Comparison of ENCODE assay signal across 38 cellular contexts in the genomic region with DNA sequence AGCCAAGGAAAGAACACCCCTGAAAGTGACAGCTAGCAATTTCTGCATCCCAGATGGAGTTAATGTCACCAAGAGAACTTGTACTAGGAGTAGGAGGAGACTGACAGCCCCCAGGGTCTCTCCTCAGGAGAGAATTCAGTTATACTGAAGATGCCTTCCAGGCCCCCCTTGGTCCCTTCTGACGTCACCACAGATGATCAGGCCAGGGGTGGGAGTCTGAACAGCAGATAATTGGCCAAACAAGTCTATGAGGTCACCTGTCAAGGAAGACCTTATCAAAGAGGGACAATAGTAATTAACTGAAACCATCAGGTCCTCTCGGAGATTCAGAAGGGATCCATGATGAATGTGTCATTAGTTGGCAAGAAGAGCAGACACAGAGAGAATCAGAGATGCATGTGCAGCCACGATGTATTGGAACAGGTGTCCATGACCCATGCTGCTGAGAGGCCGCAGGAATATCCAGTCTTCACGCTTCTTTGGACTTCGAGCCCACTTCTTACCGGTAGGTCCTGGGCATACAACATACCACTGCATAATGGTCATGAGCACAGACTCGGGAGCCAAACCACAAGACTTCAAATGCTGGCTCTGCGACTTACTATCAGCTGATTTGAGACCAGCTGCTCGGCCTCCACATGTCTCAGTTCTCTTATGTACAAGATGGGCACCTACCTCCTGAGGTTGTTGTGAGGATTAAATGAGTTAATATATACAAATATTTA. TPM values are rescaled to one million over a fixed set of nuclear protein-coding genes. Genes with fewer than 3 reads are reported as not detected.
A peak's percentile ranks its signal among the peaks of the same experiment; 100 is the strongest.
DNase-seq lines count a peak whose midpoint lies in the region; ATAC-seq, FAIRE-seq and TF ChIP-seq lines count a peak whose summit lies in the region.
"Had no signal": no experiment of that assay in that cellular context is flagged by ENCODE, and none has a peak within 500 bp of the region (broad histone marks: within the 10 kb centered on the region; RNA-seq: fewer than 3 reads in every experiment).

No MANE protein-coding gene starts in this region.

- DNase-seq in HT1080 (ENCODE audit: low read depth) (peak; percentile 7), astrocyte of the hippocampus (ENCODE audit: low read depth, low spot score) (peak; percentile 65), myocyte (ENCODE audit: low read depth) (peak; percentile 94), small intestine (no peak), Kasumi-1 (lab: John Stamatoyannopoulos, UW) (no peak)
- DNase-seq in activated CD8-positive, alpha-beta T cell treated with anti-CD3 and anti-CD28 coated beads for 36 hours = no peak
- DNase-seq: activated CD4-positive, alpha-beta T cell treated with anti-CD3 and anti-CD28 coated beads, Interleukin-2, amount 50 U/mL, for 48 hours; activated CD4-positive, CD25-positive, alpha-beta regulatory T cell treated with anti-CD3 and anti-CD28 coated beads, Interleukin-2, amount 50 U/mL, for 72 hours; activated CD8-positive, alpha-beta memory T cell treated with anti-CD3 and anti-CD28 coated beads, Interleukin-2, amount 50 U/mL, for 48 hours; activated naive CD4-positive, alpha-beta T cell treated with anti-CD3 and anti-CD28 coated beads for 36 hours; COR-L47; dorsolateral prefrontal cortex; HFFc6; mucosa of descending colon; NCI-H1417 treated with DMSO at 0.1 percent for 48 hours; NCI-H2081; NCI-H2227 treated with DMSO at 0.1 percent for 48 hours; NCI-H526 treated with DMSO at 0.1 percent for 48 hours; PC-3; psoas muscle; SHP77; stimulated activated naive CD4-positive, alpha-beta T cell treated with Interleukin-2 at 50 U/mL for 16 hours had no signal

- H3K27me3 ChIP-seq in BLaER1 treated with 17β-estradiol and CSF1 and Interleukin-3, amounts not matched to agents 10 nM and 100 nM = no peaks in the 10 kb centered on the region
- H3K27me3 ChIP-seq in small intestine (ENCODE audit: control insufficient read depth in 2 of 2, insufficient read depth in 2 of 2, low read length in 2 of 2) = no peaks in the 10 kb centered on the region
- H3K27me3 ChIP-seq: hepatocyte had no signal

- no peaks in the 10 kb centered on the region for H3K9me3 ChIP-seq in BLaER1 treated with 17β-estradiol and CSF1 and Interleukin-3, amounts not matched to agents 10 nM and 100 nM (replicated peaks in 1 of 11)
- H3K9me3 ChIP-seq in small intestine (ENCODE audit: control insufficient read depth, low read depth) = no peaks in the 10 kb centered on the region
- H3K9me3 ChIP-seq: gastroesophageal sphincter, mucosa of descending colon, psoas muscle had no signal

- no peaks in the 10 kb centered on the region for H4K20me1 ChIP-seq in BLaER1 treated with 17β-estradiol and CSF1 and Interleukin-3, amounts not matched to agents 10 nM and 100 nM

- peaks cover 4% of the 10 kb centered on the region for H3K4me1 Mint-ChIP-seq in activated CD8-positive, alpha-beta T cell treated with anti-CD3 and anti-CD28 coated beads for 36 hours (ENCODE audit: low read depth)

- CTCF ChIA-PET in activated CD8-positive, alpha-beta T cell treated with anti-CD3 and anti-CD28 coated beads for 36 hours (lab: Charles Lee) = interaction anchor here (1.1 to 1.2 kb wide), 3 partner anchors 20 to 303 kb away, joined by 3 read pairs; no protein-coding TSS in a partner anchor

- no peaks in the 10 kb centered on the region for H3K36me3 ChIP-seq in BLaER1 treated with 17β-estradiol and CSF1 and Interleukin-3, amounts not matched to agents 10 nM and 100 nM
- H3K36me3 ChIP-seq in small intestine (ENCODE audit: control insufficient read depth in 2 of 2, insufficient read depth in 2 of 2, low read length in 2 of 2) = peaks cover 0 to 2% of the 10 kb centered on the region in 2 donors
- H3K36me3 ChIP-seq: gastroesophageal sphincter had no signal

- no peak overlapping the region for H3K4me3 Mint-ChIP-seq in activated CD8-positive, alpha-beta T cell treated with anti-CD3 and anti-CD28 coated beads for 36 hours
- H3K4me3 Mint-ChIP-seq: activated naive CD4-positive, alpha-beta T cell treated with anti-CD3 and anti-CD28 coated beads for 36 hours; activated T-helper 1 cell treated with anti-CD3 and anti-CD28 coated beads, Interleukin-12 subunit alpha, Interleukin-12 subunit beta, Interleukin-2, Interleukin-4 antibody, amounts not matched to agents 30 ng/mL and 10 ng/mL and 1 ng/mL, durations not matched to agents 14 hours and 24 hours and 36 hours; GM23338; HFFc6; nephron had no signal

- H3K4me1 ChIP-seq in BLaER1 treated with 17β-estradiol and CSF1 and Interleukin-3, amounts not matched to agents 10 nM and 100 nM = peaks cover 13 to 26% (median 17%) of the 10 kb centered on the region in 10 experiments; a peak in 19 of 20 replicates
- peaks cover 7 to 12% of the 10 kb centered on the region in 2 donors for H3K4me1 ChIP-seq in small intestine (ENCODE audit: control insufficient read depth in 2 of 2, insufficient read depth in 1 of 2, low read depth in 1 of 2, low read length in 1 of 2)
- H3K4me1 ChIP-seq: psoas muscle had no signal

- no peaks in the 10 kb centered on the region for H3K9me3 Mint-ChIP-seq in activated CD8-positive, alpha-beta T cell treated with anti-CD3 and anti-CD28 coated beads for 36 hours
- H3K9me3 Mint-ChIP-seq: activated naive CD4-positive, alpha-beta T cell treated with anti-CD3 and anti-CD28 coated beads for 36 hours; activated T-helper 1 cell treated with anti-CD3 and anti-CD28 coated beads, Interleukin-12 subunit alpha, Interleukin-12 subunit beta, Interleukin-2, Interleukin-4 antibody, amounts not matched to agents 30 ng/mL and 10 ng/mL and 1 ng/mL, durations not matched to agents 14 hours and 24 hours and 36 hours; GM23338; HFFc6 had no signal

- peaks cover 26% of the 10 kb centered on the region for H3K27me3 Mint-ChIP-seq in activated CD8-positive, alpha-beta T cell treated with anti-CD3 and anti-CD28 coated beads for 36 hours

- TF ChIP-seq CTCF in activated CD8-positive, alpha-beta T cell treated with anti-CD3 and anti-CD28 coated beads for 36 hours (IDR thresholded peaks at IDR 0.05) = no peak

- intact Hi-C loops in activated CD8-positive, alpha-beta T cell treated with anti-CD3 and anti-CD28 coated beads for 36 hours (cut with micrococcal nuclease) = no loop called here

- POLR2A ChIA-PET in activated CD8-positive, alpha-beta T cell treated with anti-CD3 and anti-CD28 coated beads for 36 hours (lab: Charles Lee) = no interaction called here

- no peak overlapping the region for H3K9ac ChIP-seq in BLaER1 treated with 17β-estradiol and CSF1 and Interleukin-3, amounts not matched to agents 10 nM and 100 nM

- no peak overlapping the region for H3K27ac ChIP-seq in BLaER1 treated with 17β-estradiol and CSF1 and Interleukin-3, amounts not matched to agents 10 nM and 100 nM
- no peak overlapping the region for H3K27ac ChIP-seq in small intestine (ENCODE audit: low read depth in 1 of 2, low read length in 1 of 2)
- H3K27ac ChIP-seq: C4-2B, dorsolateral prefrontal cortex, gastroesophageal sphincter, hepatocyte, psoas muscle, skin epidermis had no signal

- H3K4me3 ChIP-seq in BLaER1 treated with 17β-estradiol and CSF1 and Interleukin-3, amounts not matched to agents 10 nM and 100 nM = no peak overlapping the region
- no peak overlapping the region for H3K4me3 ChIP-seq in small intestine (ENCODE audit: low read depth in 1 of 2, low read length in 2 of 2)
- H3K4me3 ChIP-seq: dorsolateral prefrontal cortex, gastroesophageal sphincter, GM23338, hepatocyte, mucosa of descending colon, psoas muscle, skin epidermis had no signal

- WGBS in small intestine, 3 donors = 78 to 83% (median 79%) methylated on average over 10 of the region's 10 CpGs

- H3K27ac Mint-ChIP-seq in activated CD8-positive, alpha-beta T cell treated with anti-CD3 and anti-CD28 coated beads for 36 hours = no peak overlapping the region
- H3K27ac Mint-ChIP-seq: activated naive CD4-positive, alpha-beta T cell treated with anti-CD3 and anti-CD28 coated beads for 36 hours; activated T-helper 1 cell treated with anti-CD3 and anti-CD28 coated beads, Interleukin-12 subunit alpha, Interleukin-12 subunit beta, Interleukin-2, Interleukin-4 antibody, amounts not matched to agents 30 ng/mL and 10 ng/mL and 1 ng/mL, durations not matched to agents 14 hours and 24 hours and 36 hours; GM23338; HFFc6 had no signal

- no peak for ATAC-seq in activated CD8-positive, alpha-beta T cell treated with anti-CD3 and anti-CD28 coated beads for 36 hours
- ATAC-seq: gastroesophageal sphincter, GM23338, mucosa of descending colon, PC-3, psoas muscle had no signal

- no peak for FAIRE-seq in small intestine (lab: Jason Lieb, UNC)
- FAIRE-seq: endometrium had no signal

- peak overlapping the region in 6 of 11 experiments; percentile 20 to 63 (median 44); a peak in 7 of 22 replicates for H3K4me2 ChIP-seq in BLaER1 treated with 17β-estradiol and CSF1 and Interleukin-3, amounts not matched to agents 10 nM and 100 nM
- H3K4me2 ChIP-seq: GM23338, hepatocyte had no signal

- H3K36me3 Mint-ChIP-seq in activated CD8-positive, alpha-beta T cell treated with anti-CD3 and anti-CD28 coated beads for 36 hours (ENCODE audit: low read depth) = no peaks in the 10 kb centered on the region

RNA-seq across cellular contexts. Expression of a gene that starts 10.2 kb away (rescaled TPM):
- total RNA-seq in HT1080 (2014; rRNA removed; shearing (Covaris generic)) = not detected in 2 replicates
- polyA plus RNA-seq in HT1080 (2015; cell fraction: cytosol; rRNA removed) = not detected in 2 replicates
- polyA plus RNA-seq in HT1080 (2015; cell fraction: nucleus; rRNA removed) = not detected in 2 replicates
- total RNA-seq in myocyte = not detected in 2 replicates
- polyA plus RNA-seq in myocyte (2012) = not detected
- 1 to 10 TPM; 1.4 to 5.4 (median 5.4) TPM for polyA plus RNA-seq in small intestine
- not detected for total RNA-seq in activated CD8-positive, alpha-beta T cell treated with anti-CD3 and anti-CD28 coated beads for 36 hours
- total RNA-seq: chondrocyte, HFFc6, mammary epithelial cell, PC-3, ureter had no signal
- polyA plus RNA-seq: GM23338, mammary epithelial cell, psoas muscle had no signal

RNA-seq across cellular contexts. Expression of a gene that starts 12.5 kb away (rescaled TPM):
- not detected in 2 replicates for total RNA-seq in HT1080 (2014; rRNA removed; shearing (Covaris generic))
- polyA plus RNA-seq in HT1080 (2015; cell fraction: cytosol; rRNA removed) = not detected in 2 replicates
- polyA plus RNA-seq in HT1080 (2015; cell fraction: nucleus; rRNA removed) = not detected in 2 replicates
- total RNA-seq in myocyte = not detected in 2 replicates
- not detected for polyA plus RNA-seq in myocyte (2012)
- polyA plus RNA-seq in small intestine = 100 to 1,000 TPM in 1 of 3 donors, 10 to 100 TPM in 2; 26.1 to 122 (median 83.6) TPM
- total RNA-seq in activated CD8-positive, alpha-beta T cell treated with anti-CD3 and anti-CD28 coated beads for 36 hours = not detected
- total RNA-seq: chondrocyte, dorsolateral prefrontal cortex, gastroesophageal sphincter, HFFc6, mammary epithelial cell, omental fat pad, PC-3, psoas muscle, temporal lobe, ureter had no signal

RNA-seq across cellular contexts. Expression of a gene that starts 14.9 kb away (rescaled TPM):
- total RNA-seq in HT1080 (2014; rRNA removed; shearing (Covaris generic)) = not detected in 2 replicates
- polyA plus RNA-seq in HT1080 (2015; cell fraction: cytosol; rRNA removed) = not detected in 2 replicates
- not detected in 2 replicates for polyA plus RNA-seq in HT1080 (2015; cell fraction: nucleus; rRNA removed)
- not detected in 2 replicates for total RNA-seq in myocyte
- polyA plus RNA-seq in myocyte (2012) = not detected
- polyA plus RNA-seq in small intestine = 10 to 100 TPM in 2 of 3 donors, 1 to 10 TPM in 1; 1.6 to 19.5 (median 14.3) TPM
- total RNA-seq in activated CD8-positive, alpha-beta T cell treated with anti-CD3 and anti-CD28 coated beads for 36 hours = not detected
- total RNA-seq: activated naive CD4-positive, alpha-beta T cell treated with anti-CD3 and anti-CD28 coated beads for 36 hours; activated T-helper 1 cell treated with anti-CD3 and anti-CD28 coated beads, Interleukin-12 subunit alpha, Interleukin-12 subunit beta, Interleukin-2, Interleukin-4 antibody, amounts not matched to agents 30 ng/mL and 10 ng/mL and 1 ng/mL, durations not matched to agents 14 hours and 24 hours and 36 hours; chondrocyte; dorsolateral prefrontal cortex; gastroesophageal sphincter; GM23338; HFFc6; HT-29; mammary epithelial cell; omental fat pad; PC-3; psoas muscle; T-helper 2 cell treated with Interferon-gamma antibody and Interleukin-4, amounts not matched to agents 100 ng/mL and 5 ng/mL, for 36 hours; temporal lobe; ureter had no signal
- polyA plus RNA-seq: GM23338, mammary epithelial cell had no signal

RNA-seq across cellular contexts. Expression of a gene that starts 37.9 kb away (rescaled TPM):
- total RNA-seq in HT1080 (2014; rRNA removed; shearing (Covaris generic)) = 0.03 TPM in 1 of 2 replicates, not detected in the other
- polyA plus RNA-seq in HT1080 (2015; cell fraction: cytosol; rRNA removed) = not detected in 2 replicates
- polyA plus RNA-seq in HT1080 (2015; cell fraction: nucleus; rRNA removed) = not detected in 2 replicates
- not detected in 2 replicates for total RNA-seq in myocyte
- not detected for polyA plus RNA-seq in myocyte (2012)
- polyA plus RNA-seq in small intestine = 10 to 100 TPM in 2 of 3 donors, 1 to 10 TPM in 1; 5.2 to 41.6 (median 37.8) TPM
- total RNA-seq in activated CD8-positive, alpha-beta T cell treated with anti-CD3 and anti-CD28 coated beads for 36 hours = not detected
- total RNA-seq: activated T-helper 1 cell treated with anti-CD3 and anti-CD28 coated beads, Interleukin-12 subunit alpha, Interleukin-12 subunit beta, Interleukin-2, Interleukin-4 antibody, amounts not matched to agents 30 ng/mL and 10 ng/mL and 1 ng/mL, durations not matched to agents 14 hours and 24 hours and 36 hours; chondrocyte; dorsolateral prefrontal cortex; gastroesophageal sphincter; GM23338; HFFc6; mammary epithelial cell; omental fat pad; psoas muscle; T-helper 2 cell treated with Interferon-gamma antibody and Interleukin-4, amounts not matched to agents 100 ng/mL and 5 ng/mL, for 36 hours; temporal lobe had no signal

Comparison
In these comparisons a context has a peak if more than half of its experiments do, and no peak if none do; other contexts are left out.
1. DNase-seq: peak in HT1080 (single experiment), astrocyte of the hippocampus (single experiment) and myocyte (single experiment); none in small intestine (single experiment), Kasumi-1 (0 of 2) and activated CD8-positive, alpha-beta T cell treated with anti-CD3 and anti-CD28 coated beads for 36 hours (single experiment).